ENCODE assay signal across 8 cellular contexts in genomic region chr9:64369111-64369510, GRCh38.
DNase-seq lines count a peak whose midpoint lies in the region; ATAC-seq and TF ChIP-seq lines count a peak whose summit lies in the region.
"Not testable (repeated sequence)": the region's sequence is repeated elsewhere in the genome, so short reads cannot be mapped to it uniquely, and the experiment has no call there.

No MANE protein-coding gene starts in this region.

- TF ChIP-seq CTCF in GM12864 (IDR thresholded peaks at IDR 0.05; ENCODE audit: low read depth, low read length, missing control alignments) (peak; percentile 32), prostate gland (IDR thresholded peaks at IDR 0.05) (peak in 3 of 4 experiments; percentile 27 to 48 (median 39))

- not testable (repeated sequence) for H3K27ac ChIP-seq in prostate gland

- DNase-seq in GM12864 (ENCODE audit: low read depth), result not testable (repeated sequence)
- peak; percentile 58 for DNase-seq in activated CD4-positive, CD25-positive, alpha-beta regulatory T cell treated with anti-CD3 and anti-CD28 coated beads, Interleukin-2, amount 50 U/mL, for 16 hours (ENCODE audit: low read depth, low spot score)
- peak; percentile 83 for DNase-seq in activated naive CD4-positive, alpha-beta T cell treated with anti-CD3 and anti-CD28 coated beads, Interleukin-2, amount 10 ng/mL, durations not matched to agents 7 days and 5 days
- peak; percentile 78 for DNase-seq in Right ventricle myocardium superior
- peak; percentile 79 for DNase-seq in prostate gland (ENCODE audit: low spot score)

- TF ChIP-seq POLR2A in prostate gland (IDR thresholded peaks at IDR 0.05), result not testable (repeated sequence)

- no CpG with 5 or more reads among the region's 44 CpGs for WGBS in prostate gland

- ATAC-seq in GM21515 (IDR thresholded peaks at IDR 0.05; ENCODE audit: unreplicated experiment), result peak; percentile 98
- ATAC-seq in HG03139 (IDR thresholded peaks at IDR 0.05; ENCODE audit: unreplicated experiment), result peak; percentile 100
- peak; percentile 100 for ATAC-seq in Right ventricle myocardium superior (ENCODE audit: poor library complexity)
- peak; percentile 99 for ATAC-seq in stimulated activated memory B cell treated with anti-CD40 and anti-IgM and Interleukin-4, amounts not matched to agents 10 μg/mL and 1 μg/mL and 100 μg/mL, for 72 hours

- H3K36me3 ChIP-seq in prostate gland, result not testable (repeated sequence)

- H3K27me3 Mint-ChIP-seq in activated naive CD4-positive, alpha-beta T cell treated with anti-CD3 and anti-CD28 coated beads, Interleukin-2, amount 10 ng/mL, durations not matched to agents 7 days and 5 days; stimulated activated memory B cell treated with anti-CD40 and anti-IgM and Interleukin-4, amounts not matched to agents 10 μg/mL and 1 μg/mL and 100 μg/mL, for 72 hours: not testable (repeated sequence)

- H3K27ac Mint-ChIP-seq in activated naive CD4-positive, alpha-beta T cell treated with anti-CD3 and anti-CD28 coated beads, Interleukin-2, amount 10 ng/mL, durations not matched to agents 7 days and 5 days; stimulated activated memory B cell treated with anti-CD40 and anti-IgM and Interleukin-4, amounts not matched to agents 10 μg/mL and 1 μg/mL and 100 μg/mL, for 72 hours: not testable (repeated sequence)

- CTCF ChIA-PET in activated naive CD4-positive, alpha-beta T cell treated with anti-CD3 and anti-CD28 coated beads, Interleukin-2, amount 10 ng/mL, durations not matched to agents 7 days and 5 days (lab: Charles Lee), result not testable (repeated sequence)

- H3K4me3 ChIP-seq in GM12864 (ENCODE audit: low read depth, low read length); prostate gland: not testable (repeated sequence)

- not testable (repeated sequence) for H3K9me3 Mint-ChIP-seq in activated naive CD4-positive, alpha-beta T cell treated with anti-CD3 and anti-CD28 coated beads, Interleukin-2, amount 10 ng/mL, durations not matched to agents 7 days and 5 days; stimulated activated memory B cell treated with anti-CD40 and anti-IgM and Interleukin-4, amounts not matched to agents 10 μg/mL and 1 μg/mL and 100 μg/mL, for 72 hours

- intact Hi-C loops in Right ventricle myocardium superior (cut with DNase I); prostate gland (cut with DNase I): not testable (repeated sequence)

- not testable (repeated sequence) for H3K4me3 Mint-ChIP-seq in activated naive CD4-positive, alpha-beta T cell treated with anti-CD3 and anti-CD28 coated beads, Interleukin-2, amount 10 ng/mL, durations not matched to agents 7 days and 5 days
- H3K4me3 Mint-ChIP-seq in stimulated activated memory B cell treated with anti-CD40 and anti-IgM and Interleukin-4, amounts not matched to agents 10 μg/mL and 1 μg/mL and 100 μg/mL, for 72 hours, result peak overlapping the region; percentile 34

- H3K27me3 ChIP-seq in prostate gland (replicated peaks; ENCODE audit: insufficient read depth), result not testable (repeated sequence)

- not testable (repeated sequence) for H3K4me1 Mint-ChIP-seq in activated naive CD4-positive, alpha-beta T cell treated with anti-CD3 and anti-CD28 coated beads, Interleukin-2, amount 10 ng/mL, durations not matched to agents 7 days and 5 days; stimulated activated memory B cell treated with anti-CD40 and anti-IgM and Interleukin-4, amounts not matched to agents 10 μg/mL and 1 μg/mL and 100 μg/mL, for 72 hours

- not testable (repeated sequence) for H3K9me3 ChIP-seq in prostate gland

- not testable (repeated sequence) for H3K36me3 Mint-ChIP-seq in activated naive CD4-positive, alpha-beta T cell treated with anti-CD3 and anti-CD28 coated beads, Interleukin-2, amount 10 ng/mL, durations not matched to agents 7 days and 5 days; stimulated activated memory B cell treated with anti-CD40 and anti-IgM and Interleukin-4, amounts not matched to agents 10 μg/mL and 1 μg/mL and 100 μg/mL, for 72 hours

- not testable (repeated sequence) for H3K4me1 ChIP-seq in prostate gland (replicated peaks)
